Comparison of ENCODE assay signal across 10 cellular contexts in genomic region chr17:80664217-80664780, GRCh38.
A peak's percentile ranks its signal among the peaks of the same experiment; 100 is the strongest.
DNase-seq lines count a peak whose midpoint lies in the region; ATAC-seq and TF ChIP-seq lines count a peak whose summit lies in the region.
"Had no signal": no experiment of that assay in that cellular context is flagged by ENCODE, and none has a peak within 500 bp of the region (broad histone marks: within the 10 kb centered on the region; RNA-seq: fewer than 3 reads in every experiment).

No MANE protein-coding gene starts in this region.

- no peak for TF ChIP-seq EP300 in ovary (IDR thresholded peaks at IDR 0.05)

- no peak overlapping the region for H2BK15ac ChIP-seq in mesendoderm (replicated peaks; ENCODE audit: low read depth)

- POLR2A ChIA-PET in AG04450 (lab: Yijun Ruan, JAX) = no interaction called here

- H3K9ac ChIP-seq in GM23248 (peak overlapping the region; percentile 64), mesendoderm (ENCODE audit: low read length) (no peak overlapping the region)

- peak; percentile 47 to 53 for ATAC-seq in activated naive CD4-positive, alpha-beta T cell treated with anti-CD3 and anti-CD28 coated beads, Interleukin-2, amount 50 U/mL, for 72 hours
- ATAC-seq in GM21390 (IDR thresholded peaks at IDR 0.05; ENCODE audit: unreplicated experiment) (no peak), HG02852 (IDR thresholded peaks at IDR 0.05; ENCODE audit: unreplicated experiment) (no peak), GM18873 (IDR thresholded peaks at IDR 0.05; ENCODE audit: low FRiP score, unreplicated experiment) (no peak)
- ATAC-seq: body of pancreas had no signal

- H3K9me3 ChIP-seq in AG04450 (ENCODE audit: control insufficient read depth, insufficient read depth, low read length) (peaks cover 7% of the 10 kb centered on the region; the same call in 1 of the 2 replicates), GM23248 (ENCODE audit: low read depth) (no peaks in the 10 kb centered on the region), ovary (no peaks in the 10 kb centered on the region)
- H3K9me3 ChIP-seq: body of pancreas, vagina had no signal

- no peak overlapping the region for H3K4ac ChIP-seq in mesendoderm (ENCODE audit: low read depth, low read length)

- no peaks in the 10 kb centered on the region for H3K36me3 ChIP-seq in GM23248 (ENCODE audit: low read depth)
- no peaks in the 10 kb centered on the region for H3K36me3 ChIP-seq in mesendoderm (ENCODE audit: control insufficient read depth, insufficient read depth, low read length)
- no peaks in the 10 kb centered on the region for H3K36me3 ChIP-seq in ovary
- H3K36me3 ChIP-seq: vagina had no signal

- TF ChIP-seq CTCF in AG04450 (IDR thresholded peaks at IDR 0.05; ENCODE audit: low read depth, low read length) (no peak), ovary (IDR thresholded peaks at IDR 0.05) (no peak)

- H4K8ac ChIP-seq in mesendoderm (ENCODE audit: low read depth, low read length) = no peak overlapping the region

- peaks cover 27% of the 10 kb centered on the region for H3K79me1 ChIP-seq in mesendoderm (ENCODE audit: low read length)

- H3K4me2 ChIP-seq in GM23248 (ENCODE audit: unreplicated experiment) (peak overlapping the region; percentile 54), mesendoderm (ENCODE audit: low read length) (no peak overlapping the region)

- H2AFZ ChIP-seq in GM23248 = peak overlapping the region; percentile 27; the same call in 1 of the 2 replicates

- in situ Hi-C loops in GM23248 (cut with MboI) = no loop called here

- peaks cover 12% of the 10 kb centered on the region for H3K4me1 ChIP-seq in GM23248 (ENCODE audit: insufficient read depth)
- H3K4me1 ChIP-seq in mesendoderm (ENCODE audit: control insufficient read depth, low read depth, low read length) = peaks cover 3% of the 10 kb centered on the region
- peaks cover 8% of the 10 kb centered on the region for H3K4me1 ChIP-seq in ovary (ENCODE audit: insufficient read depth)
- H3K4me1 ChIP-seq: body of pancreas had no signal

- H3K27me3 ChIP-seq in AG04450 (ENCODE audit: control insufficient read depth, insufficient read depth, low read length) = no peaks in the 10 kb centered on the region
- H3K27me3 ChIP-seq in GM23248 (replicated peaks; ENCODE audit: insufficient read depth) = no peaks in the 10 kb centered on the region
- no peaks in the 10 kb centered on the region for H3K27me3 ChIP-seq in mesendoderm (ENCODE audit: insufficient read depth, low read length, poor library complexity)
- no peaks in the 10 kb centered on the region for H3K27me3 ChIP-seq in ovary
- H3K27me3 ChIP-seq: body of pancreas, vagina had no signal

- no peak overlapping the region for H3K23ac ChIP-seq in mesendoderm (ENCODE audit: low read length)

- H3K18ac ChIP-seq in mesendoderm (ENCODE audit: low read length) = no peak overlapping the region

- H3K27ac ChIP-seq in AG04450 (ENCODE audit: low read depth, low read length) = peak overlapping the region; percentile 31
- peak overlapping the region; percentile 71 for H3K27ac ChIP-seq in GM23248
- H3K27ac ChIP-seq in mesendoderm (ENCODE audit: low read depth, low read length) = no peak overlapping the region
- peak overlapping the region in 1 of 2 donors; percentile 61 for H3K27ac ChIP-seq in ovary
- H3K27ac ChIP-seq: body of pancreas, vagina had no signal

- CTCF ChIA-PET in AG04450 (lab: Charles Lee) = no interaction called here

- no peak overlapping the region for H2AK5ac ChIP-seq in mesendoderm (ENCODE audit: low read length)

- TF ChIP-seq POLR2A in ovary (IDR thresholded peaks at IDR 0.05) = no peak

- H3F3A ChIP-seq in GM23248 (ENCODE audit: insufficient read depth) = 0 out of 2 replicates have a peak, but pooled peaks cover 3% of the 10 kb centered on the region

- H3K27ac Mint-ChIP-seq in activated naive CD4-positive, alpha-beta T cell treated with anti-CD3 and anti-CD28 coated beads, Interleukin-2, amount 50 U/mL, for 72 hours = peak overlapping the region; percentile 70 to 84

- DNase-seq in AG04450 (ENCODE audit: low read depth, low spot score) = no peak
- peak; percentile 19 for DNase-seq in GM23248
- no peak for DNase-seq in activated naive CD4-positive, alpha-beta T cell treated with anti-CD3 and anti-CD28 coated beads, Interleukin-2, amount 50 U/mL, for 72 hours (ENCODE audit: low spot score in 2 of 2)
- DNase-seq in mesendoderm = no peak
- no peak for DNase-seq in ovary
- DNase-seq: body of pancreas had no signal

- intact Hi-C loops in ovary (cut with DNase I) = no loop called here

- H3K79me2 ChIP-seq in GM23248 (ENCODE audit: insufficient read depth) = peaks cover 79% of the 10 kb centered on the region
- peaks cover 15% of the 10 kb centered on the region for H3K79me2 ChIP-seq in mesendoderm (ENCODE audit: control insufficient read depth, insufficient read depth, low read length)

- peaks cover 0 to 34% of the 10 kb centered on the region in 2 donors for H3K36me3 Mint-ChIP-seq in activated naive CD4-positive, alpha-beta T cell treated with anti-CD3 and anti-CD28 coated beads, Interleukin-2, amount 50 U/mL, for 72 hours

- H2BK5ac ChIP-seq in mesendoderm (ENCODE audit: low read length) = no peak overlapping the region

- 26 to 40% methylated on average over 7 of the region's 7 CpGs for WGBS in GM23248 (ENCODE audit: low coverage in 1 of 2, low lambda C conversion rate in 2 of 2, missing lambda C conversion rate in 2 of 2), 2 experiments
- no CpG with 5 or more reads among the region's 7 CpGs for WGBS in mesendoderm (ENCODE audit: extremely low coverage, insufficient coverage, low lambda C conversion rate)
- 10 to 22% (median 17%) methylated on average over 7 of the region's 7 CpGs for WGBS in ovary, 3 donors

- H3K56ac ChIP-seq in mesendoderm (ENCODE audit: low read length) = peak overlapping the region; percentile 68

- no peaks in the 10 kb centered on the region for H4K20me1 ChIP-seq in GM23248 (ENCODE audit: insufficient read depth)

- no peak overlapping the region for H4K5ac ChIP-seq in mesendoderm (ENCODE audit: low read length)

- H3K9me3 Mint-ChIP-seq in activated naive CD4-positive, alpha-beta T cell treated with anti-CD3 and anti-CD28 coated beads, Interleukin-2, amount 50 U/mL, for 72 hours = no peaks in the 10 kb centered on the region

- H3K4me3 ChIP-seq in AG04450 (ENCODE audit: low read depth, low read length) (no peak overlapping the region), GM23248 (peak overlapping the region; percentile 38), mesendoderm (ENCODE audit: low read length) (no peak overlapping the region), ovary (no peak overlapping the region)
- H3K4me3 ChIP-seq: body of pancreas, vagina had no signal

- H2BK120ac ChIP-seq in mesendoderm (ENCODE audit: low read depth, low read length) = no peak overlapping the region

- H3K9me2 ChIP-seq in GM23248 (ENCODE audit: insufficient read depth) = no peaks in the 10 kb centered on the region

Comparison
In these comparisons a context has a peak if more than half of its experiments do, and no peak if none do; other contexts are left out.
1. ATAC-seq: peak in activated naive CD4-positive, alpha-beta T cell treated with anti-CD3 and anti-CD28 coated beads, Interleukin-2, amount 50 U/mL, for 72 hours (2 of 2); none in GM21390 (single experiment), HG02852 (single experiment) and GM18873 (single experiment).